Comparison of ENCODE assay signal across 1 cellular context in the genomic region with DNA sequence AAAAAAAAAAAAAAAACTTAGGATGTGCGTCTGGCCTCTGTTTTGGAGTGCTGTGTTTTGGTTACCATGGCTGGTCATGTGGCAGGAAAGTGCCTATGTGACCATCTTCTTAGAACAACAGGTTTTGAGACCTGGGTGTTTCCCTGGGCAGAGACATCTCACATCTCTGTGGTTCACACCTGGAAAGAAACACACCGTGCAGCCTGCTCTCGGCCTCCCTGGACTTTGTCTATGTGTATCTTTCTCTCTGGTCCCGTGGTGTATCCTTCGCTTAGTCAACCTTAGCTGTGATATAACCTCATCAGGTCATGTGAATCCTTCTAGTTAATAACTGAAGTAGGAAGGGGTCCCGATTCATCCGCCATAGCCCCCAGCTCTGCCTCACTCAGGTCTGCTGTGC.
TF ChIP-seq lines count a peak whose summit lies in the region.

No MANE protein-coding gene starts in this region.

TF ChIP-seq in GM12878, 131 proteins besides CTCF, POLR2A, EP300 and RAD21 (continued from another document):
- TF ChIP-seq, protein P1, sequence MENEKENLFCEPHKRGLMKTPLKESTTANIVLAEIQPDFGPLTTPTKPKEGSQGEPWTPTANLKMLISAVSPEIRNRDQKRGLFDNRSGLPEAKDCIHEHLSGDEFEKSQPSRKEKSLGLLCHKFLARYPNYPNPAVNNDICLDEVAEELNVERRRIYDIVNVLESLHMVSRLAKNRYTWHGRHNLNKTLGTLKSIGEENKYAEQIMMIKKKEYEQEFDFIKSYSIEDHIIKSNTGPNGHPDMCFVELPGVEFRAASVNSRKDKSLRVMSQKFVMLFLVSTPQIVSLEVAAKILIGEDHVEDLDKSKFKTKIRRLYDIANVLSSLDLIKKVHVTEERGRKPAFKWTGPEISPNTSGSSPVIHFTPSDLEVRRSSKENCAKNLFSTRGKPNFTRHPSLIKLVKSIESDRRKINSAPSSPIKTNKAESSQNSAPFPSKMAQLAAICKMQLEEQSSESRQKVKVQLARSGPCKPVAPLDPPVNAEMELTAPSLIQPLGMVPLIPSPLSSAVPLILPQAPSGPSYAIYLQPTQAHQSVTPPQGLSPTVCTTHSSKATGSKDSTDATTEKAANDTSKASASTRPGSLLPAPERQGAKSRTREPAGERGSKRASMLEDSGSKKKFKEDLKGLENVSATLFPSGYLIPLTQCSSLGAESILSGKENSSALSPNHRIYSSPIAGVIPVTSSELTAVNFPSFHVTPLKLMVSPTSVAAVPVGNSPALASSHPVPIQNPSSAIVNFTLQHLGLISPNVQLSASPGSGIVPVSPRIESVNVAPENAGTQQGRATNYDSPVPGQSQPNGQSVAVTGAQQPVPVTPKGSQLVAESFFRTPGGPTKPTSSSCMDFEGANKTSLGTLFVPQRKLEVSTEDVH (IDR thresholded peaks at IDR 0.05; ENCODE audit: low read depth, partially characterized antibody), result no peak
- TF ChIP-seq SUPT20H (IDR thresholded peaks at IDR 0.05; ENCODE audit: borderline replicate concordance, control insufficient read depth, low read depth, low read length) (no peak), RELA (IDR thresholded peaks at IDR 0.05; ENCODE audit: borderline replicate concordance, partially characterized antibody) (no peak), GABPA (IDR thresholded peaks at IDR 0.05; ENCODE audit: low read depth) (no peak)
TF ChIP-seq in GM12878: peak in this region for 0.
